In genomic region chr6:89564752-89565427, GRCh38 we compare ENCODE assay signal across 14 cellular contexts.
DNase-seq lines count a peak whose midpoint lies in the region; ATAC-seq and TF ChIP-seq lines count a peak whose summit lies in the region.
"Had no signal": no experiment of that assay in that cellular context is flagged by ENCODE, and none has a peak within 500 bp of the region (broad histone marks: within the 10 kb centered on the region; RNA-seq: fewer than 3 reads in every experiment).

No MANE protein-coding gene starts in this region.

- no peaks in the 10 kb centered on the region for H3K9me3 ChIP-seq in mesodermal cell (ENCODE audit: control insufficient read depth, low read length)
- H3K9me3 ChIP-seq: Caco-2 had no signal

- no peak for TF ChIP-seq CTCF in activated CD8-positive, alpha-beta T cell treated with anti-CD3 and anti-CD28 coated beads for 36 hours (IDR thresholded peaks at IDR 0.05)

- no peaks in the 10 kb centered on the region for H3K9me3 Mint-ChIP-seq in activated CD8-positive, alpha-beta T cell treated with anti-CD3 and anti-CD28 coated beads for 36 hours
- H3K9me3 Mint-ChIP-seq: activated naive CD8-positive, alpha-beta T cell treated with anti-CD3 and anti-CD28 coated beads for 36 hours; dendritic cell treated with granulocyte-macrophage colony-stimulating factor and Interleukin-4, amounts not matched to agents 40 ng/mL and 50 ng/mL, for 4 days had no signal

- intact Hi-C loops in Right ventricle myocardium inferior (cut with DNase I) (no loop called here), cardiac septum (cut with DNase I) (no loop called here)
- intact Hi-C loops in activated CD8-positive, alpha-beta T cell treated with anti-CD3 and anti-CD28 coated beads for 36 hours (cut with micrococcal nuclease), result no loop called here

- DNase-seq in Right ventricle myocardium inferior (ENCODE audit: missing footprints), result no peak
- DNase-seq in cardiac septum (ENCODE audit: low spot score), result no peak
- DNase-seq in activated CD8-positive, alpha-beta T cell treated with anti-CD3 and anti-CD28 coated beads for 36 hours, result no peak
- DNase-seq in NCI-H2196 treated with DMSO at 0.1 percent for 48 hours (lab: John Stamatoyannopoulos, UW; ENCODE audit: unreplicated experiment), result no peak
- DNase-seq: activated naive CD8-positive, alpha-beta T cell treated with anti-CD3 and anti-CD28 coated beads for 36 hours; HCEC 1CT; occipital lobe; substantia nigra had no signal

- peak; percentile 39 for ATAC-seq in Right ventricle myocardium inferior
- peak; percentile 62 for ATAC-seq in esophagus mucosa
- ATAC-seq in activated CD8-positive, alpha-beta T cell treated with anti-CD3 and anti-CD28 coated beads for 36 hours, result no peak
- ATAC-seq in HG03432 (IDR thresholded peaks at IDR 0.05; ENCODE audit: unreplicated experiment), result no peak
- no peak for ATAC-seq in HG02852 (IDR thresholded peaks at IDR 0.05; ENCODE audit: unreplicated experiment)

- H3K4me1 ChIP-seq in mesodermal cell (ENCODE audit: control insufficient read depth, insufficient read depth, low read length, poor library complexity, severe bottlenecking), result peaks cover 71% of the 10 kb centered on the region

- peak overlapping the region; percentile 87 for H3K27ac ChIP-seq in mesodermal cell (ENCODE audit: low read depth, low read length, severe bottlenecking)

- CTCF ChIA-PET in activated CD8-positive, alpha-beta T cell treated with anti-CD3 and anti-CD28 coated beads for 36 hours (lab: Charles Lee), result no interaction called here

- peaks cover 4% of the 10 kb centered on the region for H3K36me3 ChIP-seq in mesodermal cell (ENCODE audit: control insufficient read depth, insufficient read depth, low read length)

- POLR2A ChIA-PET in activated CD8-positive, alpha-beta T cell treated with anti-CD3 and anti-CD28 coated beads for 36 hours (lab: Charles Lee), result no interaction called here

- WGBS in mesodermal cell (ENCODE audit: insufficient coverage in 2 of 2), 2 experiments, result 78 to 79% methylated on average over 5 of the region's 8 CpGs

- no peaks in the 10 kb centered on the region for H3K4me1 Mint-ChIP-seq in activated CD8-positive, alpha-beta T cell treated with anti-CD3 and anti-CD28 coated beads for 36 hours (ENCODE audit: low read depth)
- H3K4me1 Mint-ChIP-seq: activated naive CD8-positive, alpha-beta T cell treated with anti-CD3 and anti-CD28 coated beads for 36 hours had no signal

- no peak overlapping the region for H3K4me3 ChIP-seq in mesodermal cell (ENCODE audit: extremely low read depth, insufficient read depth, low read length, poor library complexity, severe bottlenecking)

- H3K36me3 Mint-ChIP-seq in activated CD8-positive, alpha-beta T cell treated with anti-CD3 and anti-CD28 coated beads for 36 hours (ENCODE audit: low read depth), result no peaks in the 10 kb centered on the region
- H3K36me3 Mint-ChIP-seq: activated naive CD8-positive, alpha-beta T cell treated with anti-CD3 and anti-CD28 coated beads for 36 hours had no signal

- no peak overlapping the region for H3K4me3 Mint-ChIP-seq in activated CD8-positive, alpha-beta T cell treated with anti-CD3 and anti-CD28 coated beads for 36 hours
- H3K4me3 Mint-ChIP-seq: activated naive CD8-positive, alpha-beta T cell treated with anti-CD3 and anti-CD28 coated beads for 36 hours; dendritic cell treated with granulocyte-macrophage colony-stimulating factor and Interleukin-4, amounts not matched to agents 40 ng/mL and 50 ng/mL, for 4 days had no signal

- no peaks in the 10 kb centered on the region for H3K27me3 Mint-ChIP-seq in activated CD8-positive, alpha-beta T cell treated with anti-CD3 and anti-CD28 coated beads for 36 hours
- H3K27me3 Mint-ChIP-seq: activated naive CD8-positive, alpha-beta T cell treated with anti-CD3 and anti-CD28 coated beads for 36 hours; dendritic cell treated with granulocyte-macrophage colony-stimulating factor and Interleukin-4, amounts not matched to agents 40 ng/mL and 50 ng/mL, for 4 days had no signal

- H3K27ac Mint-ChIP-seq in activated CD8-positive, alpha-beta T cell treated with anti-CD3 and anti-CD28 coated beads for 36 hours, result no peak overlapping the region
- H3K27ac Mint-ChIP-seq: activated naive CD8-positive, alpha-beta T cell treated with anti-CD3 and anti-CD28 coated beads for 36 hours; dendritic cell treated with granulocyte-macrophage colony-stimulating factor and Interleukin-4, amounts not matched to agents 40 ng/mL and 50 ng/mL, for 4 days had no signal

Comparison
In these comparisons a context has a peak if more than half of its experiments do, and no peak if none do; other contexts are left out.
1. ATAC-seq: peak in Right ventricle myocardium inferior (single experiment) and esophagus mucosa (single experiment); none in activated CD8-positive, alpha-beta T cell treated with anti-CD3 and anti-CD28 coated beads for 36 hours (single experiment), HG03432 (single experiment) and HG02852 (single experiment).